ENCODE assay signal across 6 cellular contexts in genomic region chr12:19775976-19776375, GRCh38.
A peak's percentile ranks its signal among the peaks of the same experiment; 100 is the strongest.
DNase-seq lines count a peak whose midpoint lies in the region; ATAC-seq and TF ChIP-seq lines count a peak whose summit lies in the region.
"Not testable (repeated sequence)": the region's sequence is repeated elsewhere in the genome, so short reads cannot be mapped to it uniquely, and the experiment has no call there.

No MANE protein-coding gene starts in this region.

- not testable (repeated sequence) for H3K27me3 Mint-ChIP-seq in GM23338 (ENCODE audit: insufficient read depth, low read depth, poor library complexity)

- not testable (repeated sequence) for H3K9me2 ChIP-seq in GM23338 (ENCODE audit: insufficient read depth)

- TF ChIP-seq CTCF in GM23338 (conservative IDR thresholded peaks at IDR 0.05; ENCODE audit: low read depth in 2 of 2); coronary artery (IDR thresholded peaks at IDR 0.05); fibroblast of villous mesenchyme (IDR thresholded peaks at IDR 0.05; ENCODE audit: insufficient read depth, low read depth, low read length); thoracic aorta (IDR thresholded peaks at IDR 0.05); tibial artery (IDR thresholded peaks at IDR 0.05): not testable (repeated sequence)

- H2AFZ ChIP-seq in GM23338 = 0 out of 2 replicates have a peak overlapping the region, but pooled peaks have one; percentile 9

- H3F3A ChIP-seq in GM23338 (replicated peaks; ENCODE audit: low read depth) = not testable (repeated sequence)

- not testable (repeated sequence) for H3K36me3 Mint-ChIP-seq in GM23338 (ENCODE audit: low read depth)

- not testable (repeated sequence) for H3K9me3 Mint-ChIP-seq in GM23338

- H4K20me1 ChIP-seq in GM23338 (replicated peaks; ENCODE audit: insufficient read depth) = not testable (repeated sequence)

- H3K9me3 ChIP-seq in thoracic aorta; tibial artery; aorta (ENCODE audit: control insufficient read depth, low read length): not testable (repeated sequence)

- H3K27ac Mint-ChIP-seq in GM23338 = not testable (repeated sequence)

- H3K27ac ChIP-seq in GM23338 (ENCODE audit: low read depth) = not testable (repeated sequence)
- H3K27ac ChIP-seq in coronary artery (peak overlapping the region in 1 of 2 donors; percentile 15), thoracic aorta (peak overlapping the region; percentile 65 to 85), tibial artery (peak overlapping the region; percentile 84 to 86), aorta (ENCODE audit: low read depth in 1 of 2, low read length in 2 of 2) (peak overlapping the region; percentile 43 to 78)

- H3K4me1 ChIP-seq in GM23338 (ENCODE audit: insufficient read depth); aorta (ENCODE audit: control insufficient read depth in 1 of 2, insufficient read depth in 2 of 2, low read length in 2 of 2): not testable (repeated sequence)
- peaks cover 20 to 64% of the 10 kb centered on the region in 2 donors for H3K4me1 ChIP-seq in thoracic aorta (ENCODE audit: control insufficient read depth in 1 of 2, low read depth in 2 of 2)
- peaks cover 0 to 52% (median 28%) of the 10 kb centered on the region in 4 donors for H3K4me1 ChIP-seq in tibial artery

- not testable (repeated sequence) for H3K4me3 Mint-ChIP-seq in GM23338

- WGBS in aorta, 2 donors = 37 to 59% methylated on average over 19 of the region's 19 CpGs

- peaks cover 17% of the 10 kb centered on the region for H3K4me1 Mint-ChIP-seq in GM23338

- H3K4me3 ChIP-seq in GM23338 = not testable (repeated sequence)
- peak overlapping the region; percentile 43 for H3K4me3 ChIP-seq in coronary artery
- H3K4me3 ChIP-seq in fibroblast of villous mesenchyme (ENCODE audit: low read depth, low read length) = peak overlapping the region; percentile 67
- peak overlapping the region; percentile 69 for H3K4me3 ChIP-seq in thoracic aorta
- peak overlapping the region; percentile 49 to 58 for H3K4me3 ChIP-seq in tibial artery
- peak overlapping the region; percentile 49 to 87 for H3K4me3 ChIP-seq in aorta (ENCODE audit: low read length in 2 of 2)

- H3K27me3 ChIP-seq in GM23338 (ENCODE audit: insufficient read depth); thoracic aorta (replicated peaks; ENCODE audit: insufficient read depth); tibial artery; aorta (ENCODE audit: control insufficient read depth in 1 of 2, insufficient read depth in 2 of 2, low read length in 1 of 2): not testable (repeated sequence)

- not testable (repeated sequence) for DNase-seq in GM23338 (ENCODE audit: low spot score); coronary artery (ENCODE audit: low spot score); thoracic aorta (ENCODE audit: low spot score)
- DNase-seq in fibroblast of villous mesenchyme (ENCODE audit: low read depth) (peak; percentile 19), tibial artery (peak in 1 of 2 donors; percentile 65), aorta (peak in 1 of 2 donors; percentile 51)

- intact Hi-C loops in tibial artery (cut with DNase I; ENCODE audit: low total_unique reads) = loop anchor here (10.0 kb wide), 1 partner anchor 589 kb away; the partner anchor contains the start of gene PDE3A
- intact Hi-C loops in aorta (cut with DNase I) = loop anchor here (5.0 to 10.0 kb wide), 6 partner anchors 71 to 336 kb away; no protein-coding TSS in a partner anchor

- not testable (repeated sequence) for H3K36me3 ChIP-seq in GM23338 (ENCODE audit: insufficient read depth); thoracic aorta; tibial artery; aorta (ENCODE audit: control insufficient read depth in 1 of 2, insufficient read depth in 2 of 2, low read length in 1 of 2)

- H3K79me2 ChIP-seq in GM23338 (replicated peaks; ENCODE audit: insufficient read depth) = not testable (repeated sequence)

- not testable (repeated sequence) for H3K4me2 ChIP-seq in GM23338

- ATAC-seq in GM23338; thoracic aorta (ENCODE audit: insufficient number of reproducible peaks, low FRiP score, low read depth); aorta (ENCODE audit: low FRiP score): not testable (repeated sequence)
